In genomic region chr17:59437766-59438165, GRCh38 we compare ENCODE assay signal across 14 cellular contexts.
DNase-seq lines count a peak whose midpoint lies in the region; ATAC-seq lines count a peak whose summit lies in the region.
"Had no signal": no experiment of that assay in that cellular context is flagged by ENCODE, and none has a peak within 500 bp of the region (broad histone marks: within the 10 kb centered on the region; RNA-seq: fewer than 3 reads in every experiment).

No MANE protein-coding gene starts in this region.

- no peak for DNase-seq in activated CD4-positive, alpha-beta T cell treated with anti-CD3 and anti-CD28 coated beads, Interleukin-2, amount 10 ng/mL, durations not matched to agents 7 days and 5 days
- no peak for DNase-seq in activated CD4-positive, alpha-beta T cell treated with anti-CD3 and anti-CD28 coated beads, Interleukin-2, amount 50 U/mL, for 1 hour
- DNase-seq in NCI-H82 treated with DMSO at 0.1 percent for 48 hours (lab: John Stamatoyannopoulos, UW; ENCODE audit: unreplicated experiment) (peak; percentile 97), cerebellar nuclear complex (lab: John Stamatoyannopoulos, UW) (no peak)
- no peak for DNase-seq in activated T-helper 2 cell treated with anti-CD3 and anti-CD28 coated beads, Interferon-gamma antibody, Interleukin-2, Interleukin-4, amounts not matched to agents 10 μg/mL and 5 μg/mL and 100 μg/mL, durations not matched to agents 14 hours and 24 hours and 36 hours (ENCODE audit: low spot score)
- DNase-seq in stimulated activated effector memory CD8-positive, alpha-beta T cell treated with anti-CD3 and anti-CD28 coated beads, Interleukin-12 subunit alpha, Interleukin-12 subunit beta, amount 100 ng/mL, for 72 hours (ENCODE audit: low spot score in 2 of 2): no peak
- DNase-seq in stimulated activated CD4-positive, alpha-beta T cell treated with anti-CD3 and anti-CD28 coated beads, Interleukin-1b, Interleukin-23, amount 100 ng/mL, for 48 hours: no peak
- no peak for DNase-seq in activated naive CD4-positive, alpha-beta T cell treated with Interleukin-2 at 50 U/mL for 16 hours
- DNase-seq: left lung, NCI-H1930, NCI-H774, stomach had no signal

- H3K27ac Mint-ChIP-seq in activated CD4-positive, alpha-beta T cell treated with anti-CD3 and anti-CD28 coated beads, Interleukin-2, amount 10 ng/mL, durations not matched to agents 7 days and 5 days: peak overlapping the region; percentile 72
- peak overlapping the region; percentile 66 for H3K27ac Mint-ChIP-seq in activated T-helper 2 cell treated with anti-CD3 and anti-CD28 coated beads, Interferon-gamma antibody, Interleukin-2, Interleukin-4, amounts not matched to agents 10 μg/mL and 5 μg/mL and 100 μg/mL, durations not matched to agents 14 hours and 24 hours and 36 hours
- H3K27ac Mint-ChIP-seq in stimulated activated effector memory CD8-positive, alpha-beta T cell treated with anti-CD3 and anti-CD28 coated beads, Interleukin-12 subunit alpha, Interleukin-12 subunit beta, amount 100 ng/mL, for 72 hours: peak overlapping the region; percentile 7

- POLR2A ChIA-PET in activated CD4-positive, alpha-beta T cell treated with anti-CD3 and anti-CD28 coated beads, Interleukin-2, amount 10 ng/mL, durations not matched to agents 7 days and 5 days (lab: Charles Lee): interaction anchor here (0.6 kb wide), 1 partner anchor 254 kb away, joined by 3 read pairs; no protein-coding TSS in a partner anchor

- peaks cover 2% of the 10 kb centered on the region for H3K36me3 Mint-ChIP-seq in activated CD4-positive, alpha-beta T cell treated with anti-CD3 and anti-CD28 coated beads, Interleukin-2, amount 10 ng/mL, durations not matched to agents 7 days and 5 days (ENCODE audit: low read depth)
- no peaks in the 10 kb centered on the region for H3K36me3 Mint-ChIP-seq in activated T-helper 2 cell treated with anti-CD3 and anti-CD28 coated beads, Interferon-gamma antibody, Interleukin-2, Interleukin-4, amounts not matched to agents 10 μg/mL and 5 μg/mL and 100 μg/mL, durations not matched to agents 14 hours and 24 hours and 36 hours (ENCODE audit: low read depth)
- peaks cover 13% of the 10 kb centered on the region for H3K36me3 Mint-ChIP-seq in stimulated activated effector memory CD8-positive, alpha-beta T cell treated with anti-CD3 and anti-CD28 coated beads, Interleukin-12 subunit alpha, Interleukin-12 subunit beta, amount 100 ng/mL, for 72 hours

- H3K9me3 Mint-ChIP-seq in activated CD4-positive, alpha-beta T cell treated with anti-CD3 and anti-CD28 coated beads, Interleukin-2, amount 10 ng/mL, durations not matched to agents 7 days and 5 days: peaks cover 1% of the 10 kb centered on the region
- H3K9me3 Mint-ChIP-seq in activated T-helper 2 cell treated with anti-CD3 and anti-CD28 coated beads, Interferon-gamma antibody, Interleukin-2, Interleukin-4, amounts not matched to agents 10 μg/mL and 5 μg/mL and 100 μg/mL, durations not matched to agents 14 hours and 24 hours and 36 hours: peaks cover 2% of the 10 kb centered on the region
- peaks cover 1% of the 10 kb centered on the region for H3K9me3 Mint-ChIP-seq in stimulated activated effector memory CD8-positive, alpha-beta T cell treated with anti-CD3 and anti-CD28 coated beads, Interleukin-12 subunit alpha, Interleukin-12 subunit beta, amount 100 ng/mL, for 72 hours

- no peak overlapping the region for H3K4me3 Mint-ChIP-seq in activated CD4-positive, alpha-beta T cell treated with anti-CD3 and anti-CD28 coated beads, Interleukin-2, amount 10 ng/mL, durations not matched to agents 7 days and 5 days
- H3K4me3 Mint-ChIP-seq in activated T-helper 2 cell treated with anti-CD3 and anti-CD28 coated beads, Interferon-gamma antibody, Interleukin-2, Interleukin-4, amounts not matched to agents 10 μg/mL and 5 μg/mL and 100 μg/mL, durations not matched to agents 14 hours and 24 hours and 36 hours (ENCODE audit: low read depth): no peak overlapping the region
- H3K4me3 Mint-ChIP-seq in stimulated activated effector memory CD8-positive, alpha-beta T cell treated with anti-CD3 and anti-CD28 coated beads, Interleukin-12 subunit alpha, Interleukin-12 subunit beta, amount 100 ng/mL, for 72 hours: no peak overlapping the region

- intact Hi-C loops in activated T-helper 2 cell treated with anti-CD3 and anti-CD28 coated beads, Interferon-gamma antibody, Interleukin-2, Interleukin-4, amounts not matched to agents 10 μg/mL and 5 μg/mL and 100 μg/mL, durations not matched to agents 14 hours and 24 hours and 36 hours (cut with micrococcal nuclease): no loop called here

- H3K27me3 Mint-ChIP-seq in activated CD4-positive, alpha-beta T cell treated with anti-CD3 and anti-CD28 coated beads, Interleukin-2, amount 10 ng/mL, durations not matched to agents 7 days and 5 days: peaks cover 3% of the 10 kb centered on the region
- no peaks in the 10 kb centered on the region for H3K27me3 Mint-ChIP-seq in activated T-helper 2 cell treated with anti-CD3 and anti-CD28 coated beads, Interferon-gamma antibody, Interleukin-2, Interleukin-4, amounts not matched to agents 10 μg/mL and 5 μg/mL and 100 μg/mL, durations not matched to agents 14 hours and 24 hours and 36 hours (ENCODE audit: low read depth)

- CTCF ChIA-PET in activated CD4-positive, alpha-beta T cell treated with anti-CD3 and anti-CD28 coated beads, Interleukin-2, amount 10 ng/mL, durations not matched to agents 7 days and 5 days (lab: Charles Lee): interaction anchor here (1.0 to 6.3 kb wide), 4 partner anchors 10 to 127 kb away, joined by 3 to 59 read pairs (median 7); no protein-coding TSS in a partner anchor

- peaks cover 63% of the 10 kb centered on the region for H3K4me1 Mint-ChIP-seq in activated CD4-positive, alpha-beta T cell treated with anti-CD3 and anti-CD28 coated beads, Interleukin-2, amount 10 ng/mL, durations not matched to agents 7 days and 5 days
- peaks cover 68% of the 10 kb centered on the region for H3K4me1 Mint-ChIP-seq in activated T-helper 2 cell treated with anti-CD3 and anti-CD28 coated beads, Interferon-gamma antibody, Interleukin-2, Interleukin-4, amounts not matched to agents 10 μg/mL and 5 μg/mL and 100 μg/mL, durations not matched to agents 14 hours and 24 hours and 36 hours (ENCODE audit: low read depth)
- peaks cover 69% of the 10 kb centered on the region for H3K4me1 Mint-ChIP-seq in stimulated activated effector memory CD8-positive, alpha-beta T cell treated with anti-CD3 and anti-CD28 coated beads, Interleukin-12 subunit alpha, Interleukin-12 subunit beta, amount 100 ng/mL, for 72 hours

- ATAC-seq in stimulated activated effector memory CD8-positive, alpha-beta T cell treated with anti-CD3 and anti-CD28 coated beads, Interleukin-12 subunit alpha, Interleukin-12 subunit beta, amount 100 ng/mL, for 72 hours: no peak
- ATAC-seq: A549, esophagus mucosa, left lung had no signal

Comparison
In these comparisons a context has a peak if more than half of its experiments do, and no peak if none do; other contexts are left out.
1. H3K27ac Mint-ChIP-seq: peak in every context shown above with its lines; median percentile 72 in activated CD4-positive, alpha-beta T cell treated with anti-CD3 and anti-CD28 coated beads, Interleukin-2, amount 10 ng/mL, durations not matched to agents 7 days and 5 days; 66 in activated T-helper 2 cell treated with anti-CD3 and anti-CD28 coated beads, Interferon-gamma antibody, Interleukin-2, Interleukin-4, amounts not matched to agents 10 μg/mL and 5 μg/mL and 100 μg/mL, durations not matched to agents 14 hours and 24 hours and 36 hours; 7 in stimulated activated effector memory CD8-positive, alpha-beta T cell treated with anti-CD3 and anti-CD28 coated beads, Interleukin-12 subunit alpha, Interleukin-12 subunit beta, amount 100 ng/mL, for 72 hours.